Comparison of ENCODE assay signal across 17 cellular contexts in genomic region chr13:71017607-71018006, GRCh38.
"Had no signal": no experiment of that assay in that cellular context is flagged by ENCODE, and none has a peak within 500 bp of the region (broad histone marks: within the 10 kb centered on the region; RNA-seq: fewer than 3 reads in every experiment).

No MANE protein-coding gene starts in this region.

- H3K9me3 ChIP-seq: body of pancreas, mucosa of descending colon, prostate gland, testis had no signal

- H3K4me1 ChIP-seq: body of pancreas, prostate gland, testis had no signal

- ATAC-seq: activated CD8-positive, alpha-beta T cell treated with anti-CD3 and anti-CD28 coated beads, Interleukin-2, amount 10 ng/mL, durations not matched to agents 7 days and 5 days; body of pancreas; mucosa of descending colon; sciatic nerve; stimulated activated effector memory CD8-positive, alpha-beta T cell treated with anti-CD3 and anti-CD28 coated beads, Interleukin-12 subunit alpha, Interleukin-12 subunit beta, amount 100 ng/mL, for 72 hours had no signal

- H3K4me3 ChIP-seq: body of pancreas, mucosa of descending colon, neural progenitor cell, prostate gland, smooth muscle cell, testis had no signal

- H2AFZ ChIP-seq: neural progenitor cell had no signal

- H3K4me2 ChIP-seq: neural progenitor cell, smooth muscle cell had no signal

- H3K9ac ChIP-seq: neural progenitor cell had no signal

- H3K36me3 ChIP-seq: neural progenitor cell, prostate gland had no signal

- DNase-seq: activated CD4-positive, alpha-beta T cell treated with anti-CD3 and anti-CD28 coated beads, Interleukin-2, amount 10 ng/mL, durations not matched to agents 7 days and 5 days; activated CD8-positive, alpha-beta T cell treated with anti-CD3 and anti-CD28 coated beads, Interleukin-2, amount 10 ng/mL, durations not matched to agents 7 days and 5 days; activated naive CD4-positive, alpha-beta T cell treated with anti-CD3 and anti-CD28 coated beads for 36 hours; activated T-cell treated with anti-CD3 and anti-CD28 coated beads, Interleukin-2, amount 50 U/mL, for 24 hours; body of pancreas; caudate nucleus; mucosa of descending colon; naive B cell; stimulated activated CD4-positive, alpha-beta T cell treated with anti-CD3 and anti-CD28 coated beads, Interleukin-4, amount 100 ng/mL, for 24 hours; T-helper 1 cell; T-helper 9 cell; testis had no signal

- H3K27me3 ChIP-seq: body of pancreas, neural progenitor cell, testis had no signal

- H3K27ac ChIP-seq: body of pancreas, neural progenitor cell, prostate gland, testis had no signal
